ENCODE assay signal across 21 cellular contexts in genomic region chr19:41416194-41416674, GRCh38. TPM values are rescaled to one million over a fixed set of nuclear protein-coding genes. Genes with fewer than 3 reads are reported as not detected.
DNase-seq lines count a peak whose midpoint lies in the region; ATAC-seq and TF ChIP-seq lines count a peak whose summit lies in the region.
"Had no signal": no experiment of that assay in that cellular context is flagged by ENCODE, and none has a peak within 500 bp of the region (broad histone marks: within the 10 kb centered on the region; RNA-seq: fewer than 3 reads in every experiment).

No MANE protein-coding gene starts in this region.

- ATAC-seq in left lobe of liver (peak; percentile 13), upper lobe of right lung (peak; percentile 89), HG03521 (IDR thresholded peaks at IDR 0.05; ENCODE audit: unreplicated experiment) (no peak)
- ATAC-seq in activated CD8-positive, alpha-beta T cell treated with anti-CD3 and anti-CD28 coated beads, Interleukin-2, amount 10 ng/mL, durations not matched to agents 7 days and 5 days: no peak
- ATAC-seq: CD8-positive, alpha-beta T cell had no signal

- no peak overlapping the region for H3K27ac Mint-ChIP-seq in activated CD8-positive, alpha-beta T cell treated with anti-CD3 and anti-CD28 coated beads, Interleukin-2, amount 10 ng/mL, durations not matched to agents 7 days and 5 days
- H3K27ac Mint-ChIP-seq: activated naive CD4-positive, alpha-beta T cell treated with anti-CD3 and anti-CD28 coated beads, Interleukin-2, amount 50 U/mL, for 24 hours; CD8-positive, alpha-beta T cell had no signal

- POLR2A ChIA-PET in activated CD8-positive, alpha-beta T cell treated with anti-CD3 and anti-CD28 coated beads, Interleukin-2, amount 10 ng/mL, durations not matched to agents 7 days and 5 days (lab: Charles Lee): interaction anchor here (0.7 kb wide), 1 partner anchor 27 kb away, joined by 3 read pairs; no protein-coding TSS in a partner anchor

- no peak overlapping the region for H3K4me3 Mint-ChIP-seq in activated CD8-positive, alpha-beta T cell treated with anti-CD3 and anti-CD28 coated beads, Interleukin-2, amount 10 ng/mL, durations not matched to agents 7 days and 5 days
- H3K4me3 Mint-ChIP-seq: activated naive CD4-positive, alpha-beta T cell treated with anti-CD3 and anti-CD28 coated beads, Interleukin-2, amount 50 U/mL, for 24 hours; CD8-positive, alpha-beta T cell had no signal

- no peak for TF ChIP-seq POLR2A in NB4 (IDR thresholded peaks at IDR 0.05; ENCODE audit: extremely low read depth, insufficient read length)

- CTCF ChIA-PET in activated CD8-positive, alpha-beta T cell treated with anti-CD3 and anti-CD28 coated beads, Interleukin-2, amount 10 ng/mL, durations not matched to agents 7 days and 5 days (lab: Charles Lee): no interaction called here

- no peak for TF ChIP-seq CTCF in NB4 (IDR thresholded peaks at IDR 0.05; ENCODE audit: low read depth, low read length)
- TF ChIP-seq CTCF in upper lobe of right lung (IDR thresholded peaks at IDR 0.05): no peak

- H3K4me3 ChIP-seq in NB4 (ENCODE audit: low read depth, low read length) (no peak overlapping the region), upper lobe of right lung (no peak overlapping the region)
- H3K4me3 ChIP-seq: ascending aorta, smooth muscle cell, thyroid gland had no signal

- H3K36me3 Mint-ChIP-seq in activated CD8-positive, alpha-beta T cell treated with anti-CD3 and anti-CD28 coated beads, Interleukin-2, amount 10 ng/mL, durations not matched to agents 7 days and 5 days (ENCODE audit: low read depth): peaks cover 35% of the 10 kb centered on the region

- no peaks in the 10 kb centered on the region for H3K9me3 ChIP-seq in upper lobe of right lung
- H3K9me3 ChIP-seq: ascending aorta, thyroid gland had no signal

- H3K27me3 ChIP-seq in upper lobe of right lung: no peaks in the 10 kb centered on the region
- H3K27me3 ChIP-seq: ascending aorta, thyroid gland had no signal

- H3K27ac ChIP-seq in upper lobe of right lung: peak overlapping the region; percentile 42
- H3K27ac ChIP-seq: ascending aorta, thyroid gland had no signal

- H3K36me3 ChIP-seq in upper lobe of right lung: peaks cover 76% of the 10 kb centered on the region

- H3K4me1 ChIP-seq in upper lobe of right lung: peaks cover 31% of the 10 kb centered on the region
- H3K4me1 ChIP-seq: ascending aorta had no signal

- H3K27me3 Mint-ChIP-seq in activated CD8-positive, alpha-beta T cell treated with anti-CD3 and anti-CD28 coated beads, Interleukin-2, amount 10 ng/mL, durations not matched to agents 7 days and 5 days (ENCODE audit: low read depth): no peaks in the 10 kb centered on the region
- H3K27me3 Mint-ChIP-seq: activated naive CD4-positive, alpha-beta T cell treated with anti-CD3 and anti-CD28 coated beads, Interleukin-2, amount 50 U/mL, for 24 hours had no signal

- no peaks in the 10 kb centered on the region for H3K9me3 Mint-ChIP-seq in activated CD8-positive, alpha-beta T cell treated with anti-CD3 and anti-CD28 coated beads, Interleukin-2, amount 10 ng/mL, durations not matched to agents 7 days and 5 days (ENCODE audit: insufficient read depth)
- H3K9me3 Mint-ChIP-seq: activated naive CD4-positive, alpha-beta T cell treated with anti-CD3 and anti-CD28 coated beads, Interleukin-2, amount 50 U/mL, for 24 hours; CD8-positive, alpha-beta T cell had no signal

- intact Hi-C loops in upper lobe of right lung (cut with DNase I): no loop called here

- no peaks in the 10 kb centered on the region for H3K4me1 Mint-ChIP-seq in activated CD8-positive, alpha-beta T cell treated with anti-CD3 and anti-CD28 coated beads, Interleukin-2, amount 10 ng/mL, durations not matched to agents 7 days and 5 days (ENCODE audit: low read depth)
- H3K4me1 Mint-ChIP-seq: activated naive CD4-positive, alpha-beta T cell treated with anti-CD3 and anti-CD28 coated beads, Interleukin-2, amount 50 U/mL, for 24 hours had no signal

- DNase-seq in NB4 (ENCODE audit: low read depth) (peak; percentile 44), SKM-1 treated with dmso at 0.1 percent for 144 hours (lab: John Stamatoyannopoulos, UW; ENCODE audit: unreplicated experiment) (peak; percentile 44), left lobe of liver (ENCODE audit: low spot score) (no peak), upper lobe of right lung (peak; percentile 89)
- no peak for DNase-seq in activated CD8-positive, alpha-beta T cell treated with anti-CD3 and anti-CD28 coated beads, Interleukin-2, amount 10 ng/mL, durations not matched to agents 7 days and 5 days
- no peak for DNase-seq in activated naive CD4-positive, alpha-beta T cell treated with Interleukin-2 at 50 U/mL for 16 hours
- DNase-seq: activated CD4-positive, CD25-positive, alpha-beta regulatory T cell treated with anti-CD3 and anti-CD28 coated beads, Interleukin-2, amount 50 U/mL, for 72 hours; CD8-positive, alpha-beta T cell; cerebellar nuclear complex; effector memory CD4-positive, alpha-beta T cell; NCI-H1930; NCI-H446 treated with DMSO at 0.1 percent for 48 hours; stimulated activated CD4-positive, alpha-beta T cell treated with anti-CD3 and anti-CD28 coated beads, Interleukin-2, amount 100 ng/mL, for 48 hours; stimulated activated naive CD4-positive, alpha-beta T cell treated with Interleukin-2 at 50 U/mL for 16 hours; thyroid gland had no signal

RNA-seq across cellular contexts. Expression of gene B3GNT8, which starts 10.9 kb away (rescaled TPM):
- total RNA-seq in left lobe of liver (0.65 TPM), upper lobe of right lung (31.3 TPM)
- 1 to 10 TPM; 2.9 to 5.2 TPM for total RNA-seq in activated CD8-positive, alpha-beta T cell treated with anti-CD3 and anti-CD28 coated beads, Interleukin-2, amount 10 ng/mL, durations not matched to agents 7 days and 5 days

RNA-seq across cellular contexts. Expression of gene BCKDHA, which starts 18.6 kb away (rescaled TPM):
- 64.4 TPM for total RNA-seq in left lobe of liver
- 15.0 TPM for total RNA-seq in upper lobe of right lung
- 10 to 100 TPM; 15.8 to 24.5 TPM for total RNA-seq in activated CD8-positive, alpha-beta T cell treated with anti-CD3 and anti-CD28 coated beads, Interleukin-2, amount 10 ng/mL, durations not matched to agents 7 days and 5 days

RNA-seq across cellular contexts. Expression of gene EXOSC5, which starts 19.1 kb away (rescaled TPM):
- total RNA-seq in left lobe of liver (13.2 TPM), upper lobe of right lung (12.4 TPM)
- 10 to 100 TPM; 25.3 to 26.6 TPM for total RNA-seq in activated CD8-positive, alpha-beta T cell treated with anti-CD3 and anti-CD28 coated beads, Interleukin-2, amount 10 ng/mL, durations not matched to agents 7 days and 5 days

RNA-seq across cellular contexts. Expression of gene DMAC2, which starts 23.5 kb away (rescaled TPM):
- total RNA-seq in left lobe of liver (21.2 TPM), upper lobe of right lung (54.9 TPM)
- 10 to 100 TPM; 44.8 to 47.0 TPM for total RNA-seq in activated CD8-positive, alpha-beta T cell treated with anti-CD3 and anti-CD28 coated beads, Interleukin-2, amount 10 ng/mL, durations not matched to agents 7 days and 5 days

RNA-seq across cellular contexts. Expression of gene ERICH4, which starts 26.7 kb away (rescaled TPM):
- total RNA-seq in left lobe of liver (not detected), upper lobe of right lung (not detected)
- total RNA-seq in activated CD8-positive, alpha-beta T cell treated with anti-CD3 and anti-CD28 coated beads, Interleukin-2, amount 10 ng/mL, durations not matched to agents 7 days and 5 days: not detected
- total RNA-seq: activated CD8-positive, alpha-beta memory T cell treated with anti-CD3 and anti-CD28 coated beads for 36 hours; ascending aorta; CD8-positive, alpha-beta T cell; liver; smooth muscle cell; thyroid gland had no signal

Comparison
In these comparisons a context has a peak if more than half of its experiments do, and no peak if none do; other contexts are left out.
1. DNase-seq: peak in NB4 (single experiment), SKM-1 treated with dmso at 0.1 percent for 144 hours (single experiment) and upper lobe of right lung (single experiment); none in left lobe of liver (single experiment), activated CD8-positive, alpha-beta T cell treated with anti-CD3 and anti-CD28 coated beads, Interleukin-2, amount 10 ng/mL, durations not matched to agents 7 days and 5 days (single experiment) and activated naive CD4-positive, alpha-beta T cell treated with Interleukin-2 at 50 U/mL for 16 hours (single experiment).
2. ATAC-seq: peak in left lobe of liver (single experiment) and upper lobe of right lung (single experiment); none in activated CD8-positive, alpha-beta T cell treated with anti-CD3 and anti-CD28 coated beads, Interleukin-2, amount 10 ng/mL, durations not matched to agents 7 days and 5 days (single experiment) and HG03521 (single experiment).